In genomic region chrX:75264469-75264868, GRCh38 we compare ENCODE assay signal across 1 cellular context. TPM values are rescaled to one million over a fixed set of nuclear protein-coding genes. Genes with fewer than 3 reads are reported as not detected.
DNase-seq lines count a peak whose midpoint lies in the region; ATAC-seq, FAIRE-seq and TF ChIP-seq lines count a peak whose summit lies in the region.
"Not testable (repeated sequence)": the region's sequence is repeated elsewhere in the genome, so short reads cannot be mapped to it uniquely, and the experiment has no call there.

No MANE protein-coding gene starts in this region.

- not testable (repeated sequence) for BruUV-seq in K562 (replicated peaks; lab: Mats Ljungman, UMichigan)

- H3K9me3 ChIP-seq in K562 (replicated peaks; ENCODE audit: control insufficient read depth, insufficient read depth, low read depth, low read length) = not testable (repeated sequence)

- CTCF ChIA-PET in K562 (lab: Yijun Ruan, JAX; ENCODE audit: low intra/inter-chr PET ratio) = not testable (repeated sequence)

- in situ Hi-C loops in K562 (cut with MboI) = not testable (repeated sequence)

- not testable (repeated sequence) for H3K27ac ChIP-seq in K562 (ENCODE audit: extremely low read depth, low read depth, low read length)

- intact Hi-C loops in K562 (cut with micrococcal nuclease) = not testable (repeated sequence)

- H3K9me1 ChIP-seq in K562 (ENCODE audit: control insufficient read depth, insufficient read depth, low read length) = not testable (repeated sequence)

- not testable (repeated sequence) for FAIRE-seq in K562 (lab: Jason Lieb, UNC)

- H3K4me3 ChIP-seq in K562 = not testable (repeated sequence)

- DNase-seq in K562 (ENCODE audit: extremely low read depth in 1 of 4, low spot score in 3 of 4) = not testable (repeated sequence)

- not testable (repeated sequence) for H3K4me2 ChIP-seq in K562 (ENCODE audit: insufficient read depth, low read length)

- not testable (repeated sequence) for H3K36me3 ChIP-seq in K562 (ENCODE audit: control insufficient read depth, insufficient read depth, low read length)

- TF ChIP-seq EP300 in K562 (IDR thresholded peaks at IDR 0.05; ENCODE audit: low read length) = not testable (repeated sequence)

- not testable (repeated sequence) for ATAC-seq in K562

- H2AFZ ChIP-seq in K562 (ENCODE audit: low read depth, low read length) = not testable (repeated sequence)

- not testable (repeated sequence) for H3K4me1 ChIP-seq in K562 (replicated peaks in 1 of 2; ENCODE audit: control insufficient read depth in 2 of 2, insufficient read depth in 2 of 2, low read length in 2 of 2)

- H3K79me2 ChIP-seq in K562 (ENCODE audit: control insufficient read depth, insufficient read depth, low read length) = not testable (repeated sequence)

- not testable (repeated sequence) for TF ChIP-seq CTCF in K562 (IDR thresholded peaks at IDR 0.05 in 2 of 3, conservative IDR thresholded peaks at IDR 0.05 in 1 of 3; ENCODE audit: insufficient read depth in 2 of 3, low read depth in 1 of 3, low read length in 3 of 3)

- POLR2A ChIA-PET in K562 (lab: Yijun Ruan, JAX) = not testable (repeated sequence)

- TF ChIP-seq POLR2A in K562 (conservative IDR thresholded peaks at IDR 0.05) = not testable (repeated sequence)

- not testable (repeated sequence) for TF ChIP-seq RAD21 in K562 (CRISPR knock-in tag; conservative IDR thresholded peaks at IDR 0.05 in 1 of 2, IDR thresholded peaks at IDR 0.05 in 1 of 2)

- H3K27me3 ChIP-seq in K562 (ENCODE audit: control insufficient read depth in 2 of 2, insufficient read depth in 2 of 2, low read length in 2 of 2) = not testable (repeated sequence)

- not testable (repeated sequence) for H4K20me1 ChIP-seq in K562 (replicated peaks; ENCODE audit: control insufficient read depth, insufficient read depth, low read length)

- WGBS in K562 (ENCODE audit: insufficient coverage, low coverage, missing lambda C conversion rate) = 6% methylated on average over 3 of the region's 3 CpGs

- not testable (repeated sequence) for H3K9ac ChIP-seq in K562 (ENCODE audit: insufficient read depth in 1 of 2, low read depth in 2 of 2, low read length in 2 of 2)

TF ChIP-seq in K562, 482 proteins besides CTCF, POLR2A, EP300 and RAD21:
- TF ChIP-seq ZNF507 (tag; conservative IDR thresholded peaks at IDR 0.05) (peak; percentile 79), ZNF354B (CRISPR knock-in tag; IDR thresholded peaks at IDR 0.05) (0 out of 2 replicates have a peak, but pooled peaks have one; percentile 55)

RNA-seq across cellular contexts. Expression of gene UPRT, which starts 9.4 kb away (rescaled TPM):
- 9.3 and 15.5 TPM in 2 replicates for total RNA-seq in K562 (2011; cell fraction: chromatin; rRNA removed; ENCODE audit: low replicate concordance)
- total RNA-seq in K562 (2011; cell fraction: nucleolus; rRNA removed) = 5.2 and 6.8 TPM in 2 replicates
- total RNA-seq in K562 (2011; cell fraction: nucleoplasm; rRNA removed) = 10.2 and 16.9 TPM in 2 replicates
- total RNA-seq in K562 (2014; rRNA removed) = 9.8 and 10.2 TPM in 2 replicates
- total RNA-seq in K562 (2014; rRNA removed; fragmentation: Illumina TruSeq; extraction: Trizol) = 12.6 and 14.9 TPM in 2 replicates
- total RNA-seq in K562 (2015; rRNA removed; fragmentation: Illumina TruSeq; extraction: Trizol) = 14.0 and 14.9 TPM in 2 replicates
- 9.4 and 9.9 TPM in 2 replicates for total RNA-seq in K562 (2021)
- polyA plus RNA-seq in K562 (2011; rRNA removed) = 6.2 and 11.2 TPM in 2 replicates
- polyA plus RNA-seq in K562 (2011; cell fraction: cytosol; rRNA removed) = 7.1 and 10.9 TPM in 2 replicates
- polyA plus RNA-seq in K562 (2011; cell fraction: nucleus; rRNA removed) = 5.4 and 5.6 TPM in 2 replicates
- 9.8 and 12.5 TPM in 2 replicates for polyA plus RNA-seq in K562 (2012)
- 11.8 and 15.3 TPM in 2 replicates for polyA plus RNA-seq in K562 (2014; fragmentation: Illumina TruSeq; extraction: Trizol)
- polyA plus RNA-seq in K562 (2014; fragmentation: Nextera tagmentation; extraction: Ambion mirVana) = 10 to 100 TPM in 1 of 2 experiments, 1 to 10 TPM in 1; 7.0 to 12.1 TPM
- 9.3 and 10.2 TPM in 2 replicates for polyA plus RNA-seq in K562 (2014; rRNA removed)
- polyA minus RNA-seq in K562 (2011; rRNA and poly(A)+ RNA removed) = 13.3 and 14.0 TPM in 2 replicates
- 4.6 and 6.4 TPM in 2 replicates for polyA minus RNA-seq in K562 (2011; cell fraction: cytosol; rRNA and poly(A)+ RNA removed)
- 12.8 and 19.1 TPM in 2 replicates for polyA minus RNA-seq in K562 (2011; cell fraction: nucleus; rRNA and poly(A)+ RNA removed)
